Comparison of ENCODE assay signal across 8 cellular contexts in genomic region chr6:7727951-7728854, GRCh38. TPM values are rescaled to one million over a fixed set of nuclear protein-coding genes. Genes with fewer than 3 reads are reported as not detected.
DNase-seq lines count a peak whose midpoint lies in the region; ATAC-seq, FAIRE-seq and TF ChIP-seq lines count a peak whose summit lies in the region.

No MANE protein-coding gene starts in this region.

- H3K4me3 ChIP-seq in choroid plexus epithelial cell (ENCODE audit: low read depth, low read length) (peak overlapping the region; percentile 23), HepG2 (replicated peaks in 1 of 3; ENCODE audit: insufficient read depth in 1 of 3, low read depth in 2 of 3, low read length in 3 of 3) (peak overlapping the region in 1 of 3 experiments; percentile 67; a peak in 1 of 6 replicates), stomach smooth muscle (ENCODE audit: low read length in 2 of 2) (peak overlapping the region; percentile 55 to 75)

- H2AFZ ChIP-seq in HepG2 (ENCODE audit: low read length) = no peak overlapping the region

- H3K4me1 ChIP-seq in HepG2 (ENCODE audit: insufficient read depth, low read length) (peaks cover 48% of the 10 kb centered on the region), stomach smooth muscle (ENCODE audit: control insufficient read depth, insufficient read depth, low read length) (peaks cover 26% of the 10 kb centered on the region)

- 25% methylated on average over 36 of the region's 45 CpGs for WGBS in HepG2 (ENCODE audit: low lambda C conversion rate)

- H4K20me1 ChIP-seq in HepG2 (ENCODE audit: insufficient read depth, low read length) = no peaks in the 10 kb centered on the region; the same call in 1 of the 2 replicates

- no peak for FAIRE-seq in HepG2 (lab: Jason Lieb, UNC)

- H3K79me2 ChIP-seq in HepG2 (ENCODE audit: insufficient read depth, low read length) = no peaks in the 10 kb centered on the region

- DNase-seq in activated CD4-positive, alpha-beta T cell treated with anti-CD3 and anti-CD28 coated beads, Interleukin-2, amount 10 ng/mL, durations not matched to agents 24 days and 14 days = peak; percentile 76
- no peak for DNase-seq in activated CD4-positive, alpha-beta T cell treated with anti-CD3 and anti-CD28 coated beads, Interleukin-2, amount 50 U/mL, for 4 hours
- peak; percentile 63 for DNase-seq in NCI-H748 treated with DMSO at 0.1 percent for 48 hours (lab: John Stamatoyannopoulos, UW)
- DNase-seq in choroid plexus epithelial cell (ENCODE audit: low read depth) = no peak
- DNase-seq in HepG2 (ENCODE audit: low spot score) = no peak
- no peak for DNase-seq in NOMO-1 treated with DMSO at 0.1 percent for 48 hours (lab: John Stamatoyannopoulos, UW; ENCODE audit: unreplicated experiment)
- DNase-seq in activated CD4-positive, CD25-positive, alpha-beta regulatory T cell (lab: John Stamatoyannopoulos, UW) = no peak

- no peak for TF ChIP-seq POLR2A in HepG2 (IDR thresholded peaks at IDR 0.05; ENCODE audit: insufficient read depth in 1 of 2, low read depth in 2 of 2, low read length in 2 of 2)

- no TSS peak for BruUV-seq in HepG2 (replicated peaks; lab: Mats Ljungman, UMichigan)

- TF ChIP-seq CTCF in choroid plexus epithelial cell (conservative IDR thresholded peaks at IDR 0.05; ENCODE audit: low read depth, low read length) (no peak), HepG2 (CRISPR knock-in tag; IDR thresholded peaks at IDR 0.05) (no peak)

- H3K36me3 ChIP-seq in HepG2 (replicated peaks in 1 of 2; ENCODE audit: control insufficient read depth in 1 of 2, insufficient read depth in 2 of 2, low read length in 2 of 2) = no peaks in the 10 kb centered on the region
- no peaks in the 10 kb centered on the region for H3K36me3 ChIP-seq in stomach smooth muscle (ENCODE audit: control insufficient read depth in 2 of 2, insufficient read depth in 2 of 2, low read length in 2 of 2)

- H3K36me3 Mint-ChIP-seq in activated CD4-positive, alpha-beta T cell treated with anti-CD3 and anti-CD28 coated beads, Interleukin-2, amount 10 ng/mL, durations not matched to agents 24 days and 14 days (ENCODE audit: low read depth) = no peaks in the 10 kb centered on the region

- no peak for TF ChIP-seq EP300 in HepG2 (IDR thresholded peaks at IDR 0.05; ENCODE audit: low read depth in 2 of 2, low read length in 2 of 2)
- TF ChIP-seq EP300 in HepG2 (CRISPR knock-in tag; IDR thresholded peaks at IDR 0.05; ENCODE audit: borderline replicate concordance) = no peak

- peaks cover 18% of the 10 kb centered on the region for H3K4me1 Mint-ChIP-seq in activated CD4-positive, alpha-beta T cell treated with anti-CD3 and anti-CD28 coated beads, Interleukin-2, amount 10 ng/mL, durations not matched to agents 24 days and 14 days

- CTCF ChIA-PET in HepG2 (lab: Yijun Ruan, JAX; ENCODE audit: low intra/inter-chr PET ratio, low total read pairs) = no interaction called here

- H3K27ac Mint-ChIP-seq in activated CD4-positive, alpha-beta T cell treated with anti-CD3 and anti-CD28 coated beads, Interleukin-2, amount 10 ng/mL, durations not matched to agents 24 days and 14 days = no peak overlapping the region

- peak overlapping the region; percentile 65 for H3K4me2 ChIP-seq in HepG2 (ENCODE audit: low read depth, low read length)

- TF ChIP-seq RAD21 in HepG2 (CRISPR knock-in tag; IDR thresholded peaks at IDR 0.05) = no peak

- ATAC-seq in HepG2 = peak; percentile 9

- POLR2A ChIA-PET in HepG2 (lab: Yijun Ruan, JAX) = no interaction called here

- H3K9ac ChIP-seq in HepG2 (ENCODE audit: insufficient read depth, low read depth, low read length) (no peak overlapping the region), stomach smooth muscle (ENCODE audit: low read length in 2 of 2) (no peak overlapping the region)

- no peak overlapping the region for H3K27ac ChIP-seq in HepG2 (ENCODE audit: extremely low read length, insufficient read depth, low read length)
- no peak overlapping the region for H3K27ac ChIP-seq in stomach smooth muscle (ENCODE audit: low read length)

- H3K27me3 ChIP-seq in HepG2 (ENCODE audit: control insufficient read depth in 1 of 2, insufficient read depth in 2 of 2, low read length in 2 of 2) = peaks cover 21 to 92% of the 10 kb centered on the region in 2 experiments; a peak in 4 of 5 replicates
- peaks cover 41 to 74% of the 10 kb centered on the region in 2 donors for H3K27me3 ChIP-seq in stomach smooth muscle (ENCODE audit: control insufficient read depth in 1 of 2, insufficient read depth in 2 of 2, low read length in 2 of 2)

- in situ Hi-C loops in HepG2 (cut with HindIII; ENCODE audit: extremely low pct_ligation_motif_present, low pct_unique_long_range_greater_than_20kb) = loop anchor here (5.0 to 10.0 kb wide), 2 partner anchors 279 to 337 kb away; partner anchors contain the start of gene BLOC1S5

- no peaks in the 10 kb centered on the region for H3K9me3 Mint-ChIP-seq in activated CD4-positive, alpha-beta T cell treated with anti-CD3 and anti-CD28 coated beads, Interleukin-2, amount 10 ng/mL, durations not matched to agents 24 days and 14 days

- intact Hi-C loops in activated CD4-positive, alpha-beta T cell treated with anti-CD3 and anti-CD28 coated beads, Interleukin-2, amount 10 ng/mL, durations not matched to agents 24 days and 14 days (cut with micrococcal nuclease) = loop anchor here (10.0 kb wide), 2 partner anchors 183 to 707 kb away; partner anchors contain the start of genes DSP and SLC35B3
- intact Hi-C loops in HepG2 (cut with micrococcal nuclease; ENCODE audit: unreplicated experiment) = loop anchor here (10.0 kb wide), 1 partner anchor 487 kb away; no protein-coding TSS in a partner anchor

- H3K27me3 Mint-ChIP-seq in activated CD4-positive, alpha-beta T cell treated with anti-CD3 and anti-CD28 coated beads, Interleukin-2, amount 10 ng/mL, durations not matched to agents 24 days and 14 days = peaks cover 79% of the 10 kb centered on the region

- H3K9me3 ChIP-seq in HepG2 (ENCODE audit: low read length) = no peaks in the 10 kb centered on the region
- no peaks in the 10 kb centered on the region for H3K9me3 ChIP-seq in stomach smooth muscle (ENCODE audit: control insufficient read depth in 2 of 2, low read length in 2 of 2)

- peak overlapping the region; percentile 73 for H3K4me3 Mint-ChIP-seq in activated CD4-positive, alpha-beta T cell treated with anti-CD3 and anti-CD28 coated beads, Interleukin-2, amount 10 ng/mL, durations not matched to agents 24 days and 14 days

TF ChIP-seq in HepG2, 621 proteins besides CTCF, POLR2A, EP300 and RAD21:
- TF ChIP-seq IRF2 (CRISPR knock-in tag; IDR thresholded peaks at IDR 0.05) = no peak
- no peak for TF ChIP-seq RXRB (CRISPR knock-in tag; IDR thresholded peaks at IDR 0.05; ENCODE audit: borderline replicate concordance)
- peak; percentile 27; the same call in 1 of the 2 replicates for TF ChIP-seq SOX5 (CRISPR knock-in tag; IDR thresholded peaks at IDR 0.05; ENCODE audit: borderline replicate concordance)
- TF ChIP-seq RELA (CRISPR knock-in tag; IDR thresholded peaks at IDR 0.05) = no peak
- TF ChIP-seq PCBP1 (IDR thresholded peaks at IDR 0.05; ENCODE audit: borderline replicate concordance, low read depth, low read length) = 0 out of 2 replicates have a peak, but pooled peaks have one; percentile 49
- peak; percentile 27 for TF ChIP-seq HNRNPLL (IDR thresholded peaks at IDR 0.05; ENCODE audit: low read depth, low read length, poor library complexity, severe bottlenecking)
- no peak for TF ChIP-seq CREBL2 (CRISPR knock-in tag; IDR thresholded peaks at IDR 0.05; ENCODE audit: borderline replicate concordance)
- peak; percentile 26; the same call in 1 of the 2 replicates for TF ChIP-seq HNF4G (IDR thresholded peaks at IDR 0.05; ENCODE audit: borderline replicate concordance, low read depth, low read length)
- no peak for TF ChIP-seq HNF4G (CRISPR knock-in tag; IDR thresholded peaks at IDR 0.05; ENCODE audit: borderline replicate concordance, low read depth)
- TF ChIP-seq ZKSCAN8 (CRISPR knock-in tag; IDR thresholded peaks at IDR 0.05; ENCODE audit: borderline replicate concordance) = no peak
- peak; percentile 62; the same call in 1 of the 2 replicates for TF ChIP-seq EZH2 (conservative IDR thresholded peaks at IDR 0.05; ENCODE audit: low read depth, low read length)

RNA-seq across cellular contexts. Expression of gene BMP6, which starts 2.3 kb away (rescaled TPM):
- 0.50 and 0.56 TPM in 2 replicates for total RNA-seq in activated CD4-positive, alpha-beta T cell treated with anti-CD3 and anti-CD28 coated beads, Interleukin-2, amount 10 ng/mL, durations not matched to agents 24 days and 14 days
- 0.09 TPM in 1 of 2 replicates, not detected in the other for total RNA-seq in HepG2 (2016; rRNA removed; fragmentation: Illumina TruSeq; extraction: Trizol)
- total RNA-seq in HepG2 (2016; cell fraction: cytosol; rRNA removed; fragmentation: Illumina TruSeq; extraction: Trizol; ENCODE audit: low read depth) = not detected in 2 replicates
- not detected in 2 replicates for total RNA-seq in HepG2 (2016; cell fraction: insoluble cytoplasmic fraction; rRNA removed; fragmentation: Illumina TruSeq; extraction: Trizol)
- not detected in 2 replicates for total RNA-seq in HepG2 (2016; cell fraction: membrane; rRNA removed; fragmentation: Illumina TruSeq; extraction: Trizol)
- not detected in 2 replicates for total RNA-seq in HepG2 (2016; cell fraction: nucleus; rRNA removed; fragmentation: Illumina TruSeq; extraction: Trizol)
- 0.14 and 0.18 TPM in 2 replicates for polyA plus RNA-seq in HepG2 (2011; rRNA removed)
- polyA plus RNA-seq in HepG2 (2011; cell fraction: cytosol; rRNA removed) = 0.11 and 0.17 TPM in 2 replicates
- 0.10 and 0.13 TPM in 2 replicates for polyA plus RNA-seq in HepG2 (2011; cell fraction: nucleus; rRNA removed)
- 0.07 and 0.41 TPM in 2 replicates for polyA plus RNA-seq in HepG2 (2012)
- not detected in 2 replicates for polyA plus RNA-seq in HepG2 (2016; cell fraction: cytosol; fragmentation: Illumina TruSeq; extraction: Trizol; ENCODE audit: low read depth)
- not detected in 2 replicates for polyA plus RNA-seq in HepG2 (2016; cell fraction: insoluble cytoplasmic fraction; fragmentation: Illumina TruSeq; extraction: Trizol; ENCODE audit: low read depth)
- not detected in 2 replicates for polyA plus RNA-seq in HepG2 (2016; cell fraction: membrane; fragmentation: Illumina TruSeq; extraction: Trizol; ENCODE audit: low read depth)
- not detected in 2 replicates for polyA plus RNA-seq in HepG2 (2016; cell fraction: nucleus; fragmentation: Illumina TruSeq; extraction: Trizol; ENCODE audit: insufficient read depth, low read depth)
- 0.54 and 62.0 TPM in 2 replicates for polyA minus RNA-seq in HepG2 (2011; rRNA and poly(A)+ RNA removed; ENCODE audit: low replicate concordance)
- 0.30 and 0.35 TPM in 2 replicates for polyA minus RNA-seq in HepG2 (2011; cell fraction: cytosol; rRNA and poly(A)+ RNA removed)
- 0.25 and 0.39 TPM in 2 replicates for polyA minus RNA-seq in HepG2 (2011; cell fraction: nucleus; rRNA and poly(A)+ RNA removed)

Comparison
In these comparisons a context has a peak if more than half of its experiments do, and no peak if none do; other contexts are left out.
1. DNase-seq: peak in activated CD4-positive, alpha-beta T cell treated with anti-CD3 and anti-CD28 coated beads, Interleukin-2, amount 10 ng/mL, durations not matched to agents 24 days and 14 days (single experiment) and NCI-H748 treated with DMSO at 0.1 percent for 48 hours (single experiment); none in activated CD4-positive, alpha-beta T cell treated with anti-CD3 and anti-CD28 coated beads, Interleukin-2, amount 50 U/mL, for 4 hours (0 of 2), choroid plexus epithelial cell (single experiment), HepG2 (single experiment), NOMO-1 treated with DMSO at 0.1 percent for 48 hours (single experiment) and activated CD4-positive, CD25-positive, alpha-beta regulatory T cell (0 of 4).